10 cellular contexts compared by ENCODE assay signal in the genomic region with DNA sequence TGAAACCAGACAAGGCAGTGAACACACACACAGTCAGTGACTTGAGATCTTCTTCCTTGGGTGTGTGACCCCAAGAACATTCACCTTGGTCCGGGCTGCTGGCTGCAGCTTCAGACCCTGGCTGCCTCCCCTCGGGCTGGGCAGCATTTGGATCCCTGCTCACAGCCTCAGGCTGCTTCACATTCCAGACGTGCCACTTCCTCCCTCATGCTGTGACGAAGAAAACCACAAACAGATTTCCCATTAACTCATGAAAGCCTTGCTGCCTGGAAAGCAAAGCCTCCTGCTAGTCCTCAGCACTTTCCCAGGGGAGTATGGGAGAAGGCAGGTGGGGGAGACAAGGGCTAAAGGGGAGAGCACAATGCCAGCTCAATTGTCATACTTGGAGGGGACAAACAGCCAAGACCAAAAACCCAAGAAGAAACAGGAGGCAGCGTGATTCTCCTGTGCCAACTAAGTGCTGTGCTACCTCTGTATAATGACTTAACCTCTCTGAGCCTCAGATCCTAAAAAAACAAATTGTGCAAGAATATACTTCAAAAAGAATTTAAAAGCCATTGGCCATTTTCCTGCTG.
DNase-seq lines count a peak whose midpoint lies in the region; ATAC-seq and TF ChIP-seq lines count a peak whose summit lies in the region.
"Had no signal": no experiment of that assay in that cellular context is flagged by ENCODE, and none has a peak within 500 bp of the region (broad histone marks: within the 10 kb centered on the region; RNA-seq: fewer than 3 reads in every experiment).

No MANE protein-coding gene starts in this region.

- H3K4me3 ChIP-seq in astrocyte of the cerebellum (ENCODE audit: low read depth, low read length), result no peak overlapping the region
- H3K4me3 ChIP-seq in naive thymus-derived CD4-positive, alpha-beta T cell (ENCODE audit: low read length), result no peak overlapping the region
- no peak overlapping the region for H3K4me3 ChIP-seq in CD4-positive, alpha-beta memory T cell (ENCODE audit: low read length in 2 of 2)

- TF ChIP-seq CTCF in astrocyte of the cerebellum (IDR thresholded peaks at IDR 0.05; ENCODE audit: low read depth, low read length, missing control alignments), result no peak

- ATAC-seq in naive thymus-derived CD4-positive, alpha-beta T cell, result no peak
- no peak for ATAC-seq in stimulated activated naive CD8-positive, alpha-beta T cell treated with anti-CD3 and anti-CD28 coated beads, Interleukin-15, amount 100 ng/mL, for 72 hours
- ATAC-seq in activated CD8-positive, alpha-beta memory T cell treated with anti-CD3 and anti-CD28 coated beads, Interleukin-2, amount 10 ng/mL, durations not matched to agents 7 days and 5 days, result no peak

- H3K4me1 Mint-ChIP-seq in naive thymus-derived CD4-positive, alpha-beta T cell, result peaks cover 0 to under 1% (median 0%) of the 10 kb centered on the region in 7 donors
- H3K4me1 Mint-ChIP-seq in stimulated activated naive CD8-positive, alpha-beta T cell treated with anti-CD3 and anti-CD28 coated beads, Interleukin-15, amount 100 ng/mL, for 72 hours, result no peaks in the 10 kb centered on the region
- no peaks in the 10 kb centered on the region for H3K4me1 Mint-ChIP-seq in CD4-positive, alpha-beta memory T cell
- no peaks in the 10 kb centered on the region for H3K4me1 Mint-ChIP-seq in activated CD8-positive, alpha-beta memory T cell treated with anti-CD3 and anti-CD28 coated beads, Interleukin-2, amount 10 ng/mL, durations not matched to agents 7 days and 5 days

- in situ Hi-C loops in astrocyte of the cerebellum (cut with HindIII; ENCODE audit: low sequenced_read_pairs), result no loop called here

- H3K9me3 Mint-ChIP-seq in naive thymus-derived CD4-positive, alpha-beta T cell, result peaks cover 0 to 5% (median 0%) of the 10 kb centered on the region in 11 donors
- H3K9me3 Mint-ChIP-seq in stimulated activated naive CD8-positive, alpha-beta T cell treated with anti-CD3 and anti-CD28 coated beads, Interleukin-15, amount 100 ng/mL, for 72 hours, result no peaks in the 10 kb centered on the region
- peaks cover 0 to 2% (median 0%) of the 10 kb centered on the region in 8 donors for H3K9me3 Mint-ChIP-seq in CD4-positive, alpha-beta memory T cell
- no peaks in the 10 kb centered on the region for H3K9me3 Mint-ChIP-seq in activated CD8-positive, alpha-beta memory T cell treated with anti-CD3 and anti-CD28 coated beads, Interleukin-2, amount 10 ng/mL, durations not matched to agents 7 days and 5 days (ENCODE audit: low read depth)

- H3K4me1 ChIP-seq in naive thymus-derived CD4-positive, alpha-beta T cell (ENCODE audit: control insufficient read depth in 2 of 2, insufficient read depth in 2 of 2, low read length in 2 of 2), result no peaks in the 10 kb centered on the region
- no peaks in the 10 kb centered on the region for H3K4me1 ChIP-seq in CD4-positive, alpha-beta memory T cell (ENCODE audit: insufficient read depth, low read length)

- no peak overlapping the region for H3K27ac ChIP-seq in naive thymus-derived CD4-positive, alpha-beta T cell (ENCODE audit: low read depth, low read length)
- H3K27ac ChIP-seq in CD4-positive, alpha-beta memory T cell (ENCODE audit: low read depth, low read length), result no peak overlapping the region

- CTCF ChIA-PET in naive thymus-derived CD4-positive, alpha-beta T cell (lab: Charles Lee), result no interaction called here
- CTCF ChIA-PET in CD4-positive, alpha-beta memory T cell (lab: Charles Lee; ENCODE audit: partially characterized antibody), result no interaction called here
- CTCF ChIA-PET in activated CD8-positive, alpha-beta memory T cell treated with anti-CD3 and anti-CD28 coated beads, Interleukin-2, amount 10 ng/mL, durations not matched to agents 7 days and 5 days (lab: Charles Lee), result no interaction called here

- peaks cover 0 to under 1% (median 0%) of the 10 kb centered on the region in 5 donors for H3K36me3 Mint-ChIP-seq in naive thymus-derived CD4-positive, alpha-beta T cell
- no peaks in the 10 kb centered on the region for H3K36me3 Mint-ChIP-seq in CD4-positive, alpha-beta memory T cell
- H3K36me3 Mint-ChIP-seq in activated CD8-positive, alpha-beta memory T cell treated with anti-CD3 and anti-CD28 coated beads, Interleukin-2, amount 10 ng/mL, durations not matched to agents 7 days and 5 days, result no peaks in the 10 kb centered on the region

- no peaks in the 10 kb centered on the region for H3K36me3 ChIP-seq in naive thymus-derived CD4-positive, alpha-beta T cell (ENCODE audit: control insufficient read depth in 2 of 3, insufficient read depth in 3 of 3, low read length in 3 of 3)
- no peaks in the 10 kb centered on the region for H3K36me3 ChIP-seq in CD4-positive, alpha-beta memory T cell (ENCODE audit: insufficient read depth, low read length)

- POLR2A ChIA-PET in naive thymus-derived CD4-positive, alpha-beta T cell (lab: Charles Lee), result no interaction called here
- POLR2A ChIA-PET in CD4-positive, alpha-beta memory T cell (lab: Charles Lee; ENCODE audit: partially characterized antibody), result no interaction called here

- H3K9me3 ChIP-seq in naive thymus-derived CD4-positive, alpha-beta T cell (ENCODE audit: control insufficient read depth in 2 of 3, low read length in 3 of 3), result no peaks in the 10 kb centered on the region
- no peaks in the 10 kb centered on the region for H3K9me3 ChIP-seq in CD4-positive, alpha-beta memory T cell (ENCODE audit: control insufficient read depth in 1 of 2, low read length in 2 of 2)

- peak; percentile 90 for DNase-seq in A172 (ENCODE audit: low spot score)
- peak; percentile 83 for DNase-seq in HT1080 (ENCODE audit: low read depth)
- peak; percentile 94 for DNase-seq in astrocyte of the cerebellum (ENCODE audit: low read depth)
- peak; percentile 97 for DNase-seq in islet precursor cell
- DNase-seq in naive thymus-derived CD4-positive, alpha-beta T cell, result no peak
- DNase-seq in stimulated activated naive CD8-positive, alpha-beta T cell treated with anti-CD3 and anti-CD28 coated beads, Interleukin-15, amount 100 ng/mL, for 72 hours, result no peak
- DNase-seq in CD4-positive, alpha-beta memory T cell, result no peak
- no peak for DNase-seq in activated CD8-positive, alpha-beta memory T cell treated with anti-CD3 and anti-CD28 coated beads, Interleukin-2, amount 10 ng/mL, durations not matched to agents 7 days and 5 days
- DNase-seq: DMS79, T-helper 1 cell had no signal

- no peak overlapping the region for H3K27ac Mint-ChIP-seq in naive thymus-derived CD4-positive, alpha-beta T cell
- no peak overlapping the region for H3K27ac Mint-ChIP-seq in stimulated activated naive CD8-positive, alpha-beta T cell treated with anti-CD3 and anti-CD28 coated beads, Interleukin-15, amount 100 ng/mL, for 72 hours
- H3K27ac Mint-ChIP-seq in CD4-positive, alpha-beta memory T cell, result no peak overlapping the region
- H3K27ac Mint-ChIP-seq in activated CD8-positive, alpha-beta memory T cell treated with anti-CD3 and anti-CD28 coated beads, Interleukin-2, amount 10 ng/mL, durations not matched to agents 7 days and 5 days, result no peak overlapping the region

- H3K4me3 Mint-ChIP-seq in naive thymus-derived CD4-positive, alpha-beta T cell, result no peak overlapping the region
- no peak overlapping the region for H3K4me3 Mint-ChIP-seq in stimulated activated naive CD8-positive, alpha-beta T cell treated with anti-CD3 and anti-CD28 coated beads, Interleukin-15, amount 100 ng/mL, for 72 hours
- H3K4me3 Mint-ChIP-seq in CD4-positive, alpha-beta memory T cell, result no peak overlapping the region
- H3K4me3 Mint-ChIP-seq in activated CD8-positive, alpha-beta memory T cell treated with anti-CD3 and anti-CD28 coated beads, Interleukin-2, amount 10 ng/mL, durations not matched to agents 7 days and 5 days, result no peak overlapping the region

- H3K27me3 Mint-ChIP-seq in naive thymus-derived CD4-positive, alpha-beta T cell, result peaks cover 3 to 33% (median 20%) of the 10 kb centered on the region in 5 donors
- peaks cover 41% of the 10 kb centered on the region for H3K27me3 Mint-ChIP-seq in stimulated activated naive CD8-positive, alpha-beta T cell treated with anti-CD3 and anti-CD28 coated beads, Interleukin-15, amount 100 ng/mL, for 72 hours
- H3K27me3 Mint-ChIP-seq in CD4-positive, alpha-beta memory T cell, result peaks cover 0 to 1% of the 10 kb centered on the region in 2 donors
- no peaks in the 10 kb centered on the region for H3K27me3 Mint-ChIP-seq in activated CD8-positive, alpha-beta memory T cell treated with anti-CD3 and anti-CD28 coated beads, Interleukin-2, amount 10 ng/mL, durations not matched to agents 7 days and 5 days

- no peaks in the 10 kb centered on the region for H3K27me3 ChIP-seq in naive thymus-derived CD4-positive, alpha-beta T cell (ENCODE audit: control insufficient read depth in 2 of 2, insufficient read depth in 2 of 2, low read length in 2 of 2)
- H3K27me3 ChIP-seq in CD4-positive, alpha-beta memory T cell (ENCODE audit: insufficient read depth, low read length), result no peaks in the 10 kb centered on the region

- intact Hi-C loops in naive thymus-derived CD4-positive, alpha-beta T cell (cut with micrococcal nuclease), result loop anchor here in 1 of 2 donors (5.0 to 10.0 kb wide), 2 partner anchors 409 to 568 kb away; no protein-coding TSS in a partner anchor
- intact Hi-C loops in CD4-positive, alpha-beta memory T cell (cut with micrococcal nuclease), result no loop called here

Comparison
In these comparisons a context has a peak if more than half of its experiments do, and no peak if none do; other contexts are left out.
1. DNase-seq: peak in A172 (single experiment), HT1080 (single experiment), astrocyte of the cerebellum (single experiment) and islet precursor cell (single experiment); none in naive thymus-derived CD4-positive, alpha-beta T cell (0 of 9), stimulated activated naive CD8-positive, alpha-beta T cell treated with anti-CD3 and anti-CD28 coated beads, Interleukin-15, amount 100 ng/mL, for 72 hours (0 of 2), CD4-positive, alpha-beta memory T cell (0 of 5) and activated CD8-positive, alpha-beta memory T cell treated with anti-CD3 and anti-CD28 coated beads, Interleukin-2, amount 10 ng/mL, durations not matched to agents 7 days and 5 days (single experiment).